ENCODE assay signal across 8 cellular contexts in genomic region chr7:5365976-5366625, GRCh38. TPM values are rescaled to one million over a fixed set of nuclear protein-coding genes. Genes with fewer than 3 reads are reported as not detected.
A peak's percentile ranks its signal among the peaks of the same experiment; 100 is the strongest.
DNase-seq lines count a peak whose midpoint lies in the region; ATAC-seq and TF ChIP-seq lines count a peak whose summit lies in the region.
"Not testable (repeated sequence)": the region's sequence is repeated elsewhere in the genome, so short reads cannot be mapped to it uniquely, and the experiment has no call there.

No MANE protein-coding gene starts in this region.

- not testable (repeated sequence) for TF ChIP-seq POLR2A in transverse colon (IDR thresholded peaks at IDR 0.05)

- in situ Hi-C loops in transverse colon (cut with MboI; ENCODE audit: low pct_ligation_motif_present in 1 of 4, low pct_unique_long_range_greater_than_20kb in 1 of 4, low sequenced_read_pairs in 3 of 4), result loop anchor here in 2 of 4 donors (10.0 to 25.0 kb wide), 2 partner anchors 89 to 96 kb away; no protein-coding TSS in a partner anchor

- not testable (repeated sequence) for H2BK120ac ChIP-seq in trophoblast cell (ENCODE audit: insufficient read depth, low read length, poor library complexity)

- H2AK5ac ChIP-seq in trophoblast cell (ENCODE audit: low read length), result not testable (repeated sequence)

- H3K4ac ChIP-seq in trophoblast cell (ENCODE audit: low read depth, low read length), result not testable (repeated sequence)

- H3K27ac ChIP-seq in trophoblast cell (ENCODE audit: low read depth, low read length), result not testable (repeated sequence)
- peak overlapping the region in 3 of 4 donors; percentile 21 to 55 (median 45) for H3K27ac ChIP-seq in transverse colon

- no CpG with 5 or more reads among the region's 12 CpGs for WGBS in trophoblast cell (ENCODE audit: extremely low coverage, insufficient coverage, insufficient read length)
- WGBS in transverse colon (ENCODE audit: low coverage in 1 of 2), 2 donors, result 71 to 77% methylated on average over 5 to 12 of the region's 12 CpGs

- H3K23ac ChIP-seq in trophoblast cell (ENCODE audit: low read length), result not testable (repeated sequence)

- peaks cover 30% of the 10 kb centered on the region for H3K36me3 ChIP-seq in adipocyte (ENCODE audit: control insufficient read depth, insufficient read depth, low read length, severe bottlenecking)
- peaks cover 36 to 37% of the 10 kb centered on the region in 2 experiments for H3K36me3 ChIP-seq in trophoblast cell (ENCODE audit: control insufficient read depth in 1 of 2, insufficient read depth in 2 of 2, low read length in 2 of 2)
- peaks cover 0 to 30% (median 16%) of the 10 kb centered on the region in 4 donors for H3K36me3 ChIP-seq in transverse colon

- not testable (repeated sequence) for H3K9me3 ChIP-seq in adipocyte (ENCODE audit: control insufficient read depth, low read length); trophoblast cell (ENCODE audit: insufficient read depth, low read depth, low read length); transverse colon

- ATAC-seq in HG02884 (IDR thresholded peaks at IDR 0.05; ENCODE audit: unreplicated experiment), result peak; percentile 66
- ATAC-seq in Right ventricle myocardium superior (ENCODE audit: poor library complexity), result peak; percentile 75

- not testable (repeated sequence) for H2AFZ ChIP-seq in trophoblast cell (ENCODE audit: insufficient read depth, low read length, poor library complexity)

- TF ChIP-seq CTCF in transverse colon (IDR thresholded peaks at IDR 0.05), result peak; percentile 79 to 90 (median 84)

- H4K12ac ChIP-seq in trophoblast cell (ENCODE audit: low read depth, low read length), result not testable (repeated sequence)

- not testable (repeated sequence) for H2BK12ac ChIP-seq in trophoblast cell (ENCODE audit: low read length)

- not testable (repeated sequence) for H3K14ac ChIP-seq in trophoblast cell (ENCODE audit: low read length)

- not testable (repeated sequence) for H4K91ac ChIP-seq in trophoblast cell (ENCODE audit: low read depth, low read length)

- not testable (repeated sequence) for H3K9ac ChIP-seq in adipocyte (ENCODE audit: low read length); trophoblast cell (ENCODE audit: low read length)

- not testable (repeated sequence) for H3K79me2 ChIP-seq in trophoblast cell (ENCODE audit: control insufficient read depth, insufficient read depth, low read length, poor library complexity)

- not testable (repeated sequence) for H3K4me3 ChIP-seq in adipocyte (ENCODE audit: low read length); trophoblast cell (ENCODE audit: low read depth, low read length); transverse colon

- H3K4me1 ChIP-seq in adipocyte (ENCODE audit: control insufficient read depth, insufficient read depth, low read length); trophoblast cell (ENCODE audit: control insufficient read depth in 1 of 2, insufficient read depth in 2 of 2, low read length in 2 of 2): not testable (repeated sequence)
- peaks cover 0 to 13% (median 8%) of the 10 kb centered on the region in 4 donors for H3K4me1 ChIP-seq in transverse colon

- intact Hi-C loops in Right ventricle myocardium superior (cut with DNase I) (loop anchor here (5.0 kb wide), 1 partner anchor 86 kb away; no protein-coding TSS in a partner anchor), transverse colon (cut with DNase I; ENCODE audit: low total_unique reads) (loop anchor here (10.0 kb wide), 1 partner anchor 339 kb away; no protein-coding TSS in a partner anchor)

- TF ChIP-seq EP300 in transverse colon (IDR thresholded peaks at IDR 0.05; ENCODE audit: low read depth), result not testable (repeated sequence)

- not testable (repeated sequence) for H3K79me1 ChIP-seq in trophoblast cell (ENCODE audit: low read length)

- not testable (repeated sequence) for H3K27me3 ChIP-seq in adipocyte (replicated peaks; ENCODE audit: control insufficient read depth, insufficient read depth, low read length); trophoblast cell (ENCODE audit: insufficient read depth, low read length); transverse colon

- not testable (repeated sequence) for H3K18ac ChIP-seq in trophoblast cell (ENCODE audit: low read length)

- not testable (repeated sequence) for H2BK5ac ChIP-seq in trophoblast cell (ENCODE audit: low read depth, low read length, poor library complexity)

- DNase-seq in GM03348 (ENCODE audit: low spot score) (peak; percentile 85), NCI-H2081 treated with DMSO at 0.1 percent for 48 hours (lab: John Stamatoyannopoulos, UW) (peak; percentile 14), T-helper 2 cell (peak in 4 of 5 experiments; percentile 35 to 78 (median 54)), adipocyte (ENCODE audit: low read depth) (peak; percentile 80), trophoblast cell (peak; percentile 77 to 92), transverse colon (peak; percentile 59)
- DNase-seq in Right ventricle myocardium superior, result not testable (repeated sequence)

- H4K8ac ChIP-seq in trophoblast cell (ENCODE audit: low read depth, low read length), result not testable (repeated sequence)

- H3K4me2 ChIP-seq in trophoblast cell (ENCODE audit: low read length), result not testable (repeated sequence)

RNA-seq across cellular contexts. Expression of gene TNRC18, which starts 57.5 kb away (rescaled TPM):
- total RNA-seq in Right ventricle myocardium superior (29.5 TPM), transverse colon (100 to 1,000 TPM in 3 of 4 donors, 10 to 100 TPM in 1; 91.2 to 430 (median 175) TPM)
- polyA plus RNA-seq in trophoblast cell (2013), result 39.0 and 39.9 TPM in 2 replicates
